In genomic region chr14:91202234-91202974, GRCh38 we compare ENCODE assay signal across 1 cellular context.
TF ChIP-seq lines count a peak whose summit lies in the region.

No MANE protein-coding gene starts in this region.

TF ChIP-seq in K562, 482 proteins besides CTCF, POLR2A, EP300 and RAD21 (continued from another document and continues in another):
- TF ChIP-seq ATF6 (CRISPR knock-in tag; IDR thresholded peaks at IDR 0.05): 0 out of 2 replicates have a peak, but pooled peaks have one; percentile 67
- no peak for TF ChIP-seq ZNF217 (CRISPR knock-in tag; IDR thresholded peaks at IDR 0.05)
- no peak for TF ChIP-seq KLF13 (tag; IDR thresholded peaks at IDR 0.05; ENCODE audit: borderline replicate concordance, low read depth)
- no peak for TF ChIP-seq HBP1 (CRISPR knock-in tag; IDR thresholded peaks at IDR 0.05)
- TF ChIP-seq GTF2F1 (IDR thresholded peaks at IDR 0.05; ENCODE audit: low read depth, low read length): no peak
- TF ChIP-seq ETS1 (conservative IDR thresholded peaks at IDR 0.05; ENCODE audit: control insufficient read depth, low read depth, low read length): no peak; the same call in 1 of the 2 replicates
- TF ChIP-seq BRD9 (IDR thresholded peaks at IDR 0.05; ENCODE audit: low read depth, partially characterized antibody): no peak
- no peak for TF ChIP-seq SMAD2 (IDR thresholded peaks at IDR 0.05; ENCODE audit: low read depth, low read length)
- no peak for TF ChIP-seq KAT8 (IDR thresholded peaks at IDR 0.05; ENCODE audit: low read depth)
- no peak for TF ChIP-seq DNMT1 (IDR thresholded peaks at IDR 0.05)
- TF ChIP-seq GATA2 (CRISPR knock-in tag; IDR thresholded peaks at IDR 0.05): peak; percentile 60
- TF ChIP-seq RFX1 (IDR thresholded peaks at IDR 0.05): no peak
- no peak for TF ChIP-seq ZNF23 (CRISPR knock-in tag; IDR thresholded peaks at IDR 0.05)
- no peak for TF ChIP-seq NCOA2 (IDR thresholded peaks at IDR 0.05; ENCODE audit: partially characterized antibody in 2 of 2)
- TF ChIP-seq RFX7 (CRISPR knock-in tag; IDR thresholded peaks at IDR 0.05): no peak
- TF ChIP-seq SPI1 (IDR thresholded peaks at IDR 0.05; ENCODE audit: borderline replicate concordance, low read depth, low read length): no peak
- no peak for TF ChIP-seq TCF7L2 (IDR thresholded peaks at IDR 0.05; ENCODE audit: low read depth, low read length)
- peak; percentile 86; the same call in 1 of the 2 replicates for TF ChIP-seq CTBP1 (IDR thresholded peaks at IDR 0.05; ENCODE audit: borderline replicate concordance)
- TF ChIP-seq CHD1 (IDR thresholded peaks at IDR 0.05; ENCODE audit: low read length): no peak
- no peak for TF ChIP-seq ZNF511 (CRISPR knock-in tag; IDR thresholded peaks at IDR 0.05)
- TF ChIP-seq ZNF699 (CRISPR knock-in tag; IDR thresholded peaks at IDR 0.05; ENCODE audit: insufficient replicate concordance): no peak
- TF ChIP-seq AFF1 (IDR thresholded peaks at IDR 0.05; ENCODE audit: low read depth in 1 of 2, partially characterized antibody in 2 of 2): peak in 1 of 2 experiments; percentile 63
- peak; percentile 53 for TF ChIP-seq TAL1 (IDR thresholded peaks at IDR 0.05)
- no peak for TF ChIP-seq HMBOX1 (IDR thresholded peaks at IDR 0.05)
- TF ChIP-seq MTA3 (IDR thresholded peaks at IDR 0.05; ENCODE audit: borderline replicate concordance): peak; percentile 78; the same call in 1 of the 2 replicates
- no peak for TF ChIP-seq CHCHD3 (CRISPR knock-in tag; IDR thresholded peaks at IDR 0.05)
- TF ChIP-seq HMG20A (CRISPR knock-in tag; conservative IDR thresholded peaks at IDR 0.05): no peak
- TF ChIP-seq TCF15 (CRISPR knock-in tag; IDR thresholded peaks at IDR 0.05): no peak
- no peak for TF ChIP-seq IFI16 (CRISPR knock-in tag; IDR thresholded peaks at IDR 0.05)
- TF ChIP-seq CBX8 (IDR thresholded peaks at IDR 0.05; ENCODE audit: borderline replicate concordance, extremely low read depth, low read depth, low read length, poor library complexity, severe bottlenecking): no peak
- no peak for TF ChIP-seq FOXA1 (IDR thresholded peaks at IDR 0.05; ENCODE audit: borderline replicate concordance)
- TF ChIP-seq PTBP1 (IDR thresholded peaks at IDR 0.05; ENCODE audit: low read depth, low read length): no peak
- TF ChIP-seq CGGBP1 (CRISPR knock-in tag; IDR thresholded peaks at IDR 0.05): no peak
- no peak for TF ChIP-seq ZBTB43 (CRISPR knock-in tag; IDR thresholded peaks at IDR 0.05)
- TF ChIP-seq ZNF121 (CRISPR knock-in tag; conservative IDR thresholded peaks at IDR 0.05): no peak
- TF ChIP-seq NFE2L1 (tag; IDR thresholded peaks at IDR 0.05; ENCODE audit: borderline replicate concordance, low read depth): no peak
- no peak for TF ChIP-seq ZSCAN32 (CRISPR knock-in tag; IDR thresholded peaks at IDR 0.05)
- TF ChIP-seq ZNF143 (CRISPR knock-in tag; IDR thresholded peaks at IDR 0.05): no peak
- no peak for TF ChIP-seq ELK1 (CRISPR knock-in tag; IDR thresholded peaks at IDR 0.05)
- no peak for TF ChIP-seq RBM22 (IDR thresholded peaks at IDR 0.05; ENCODE audit: low read depth, low read length, poor library complexity, severe bottlenecking)
- TF ChIP-seq ZNF785 (CRISPR knock-in tag; IDR thresholded peaks at IDR 0.05): no peak
- TF ChIP-seq PRDM10 (IDR thresholded peaks at IDR 0.05; ENCODE audit: partially characterized antibody): no peak
- TF ChIP-seq PKNOX1 (IDR thresholded peaks at IDR 0.05): peak; percentile 69
- TF ChIP-seq YBX1 (IDR thresholded peaks at IDR 0.05): no peak
- no peak for TF ChIP-seq ZNF696 (CRISPR knock-in tag; conservative IDR thresholded peaks at IDR 0.05)
- TF ChIP-seq RBM17 (IDR thresholded peaks at IDR 0.05; ENCODE audit: borderline replicate concordance, low read depth, low read length): no peak
- no peak for TF ChIP-seq BRCA1 (IDR thresholded peaks at IDR 0.05)
- TF ChIP-seq BRCA1 (CRISPR knock-in tag; IDR thresholded peaks at IDR 0.05): no peak
